In the genomic region with DNA sequence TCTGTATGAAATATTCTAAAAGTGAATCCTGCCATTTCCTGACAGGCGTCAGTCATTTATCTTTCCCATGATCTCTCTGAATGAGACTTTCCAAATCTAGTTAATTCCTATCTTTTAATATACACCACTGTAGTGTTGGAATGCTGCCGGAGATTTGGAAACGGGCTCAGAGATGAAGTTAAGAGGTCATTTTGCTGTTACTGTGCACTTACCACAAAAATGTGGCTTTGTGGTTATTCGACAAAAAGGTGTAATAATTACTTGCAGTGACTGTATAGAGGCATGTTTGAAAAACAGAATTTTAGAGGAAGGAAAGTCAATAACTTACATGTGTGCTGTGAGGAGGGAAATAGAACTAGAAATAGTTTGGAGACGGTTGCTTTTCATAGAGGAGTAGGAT, we compare ENCODE assay signal across 1 cellular context.
TF ChIP-seq lines count a peak whose summit lies in the region.

No MANE protein-coding gene starts in this region.

TF ChIP-seq in SK-N-SH treated with all-trans-retinoic acid at 6 μM for 48 hours, 23 proteins besides CTCF, POLR2A, EP300 and RAD21 (continued from another document):
- TF ChIP-seq PPARA (CRISPR knock-in tag; IDR thresholded peaks at IDR 0.05; ENCODE audit: borderline replicate concordance) (no peak), SNAI2 (CRISPR knock-in tag; IDR thresholded peaks at IDR 0.05) (no peak), BACH2 (CRISPR knock-in tag; IDR thresholded peaks at IDR 0.05; ENCODE audit: borderline replicate concordance) (no peak), CSRNP3 (CRISPR knock-in tag; IDR thresholded peaks at IDR 0.05) (no peak)
